Comparison of ENCODE assay signal across 20 cellular contexts in genomic region chr7:133354546-133355324, GRCh38.
A peak's percentile ranks its signal among the peaks of the same experiment; 100 is the strongest.
DNase-seq lines count a peak whose midpoint lies in the region; ATAC-seq and TF ChIP-seq lines count a peak whose summit lies in the region.
"Had no signal": no experiment of that assay in that cellular context is flagged by ENCODE, and none has a peak within 500 bp of the region (broad histone marks: within the 10 kb centered on the region; RNA-seq: fewer than 3 reads in every experiment).

No MANE protein-coding gene starts in this region.

- no peak overlapping the region for H3K4me2 ChIP-seq in mammary epithelial cell (ENCODE audit: insufficient read depth, low read depth, low read length)

- no peaks in the 10 kb centered on the region; the same call in 1 of the 2 replicates for H3K27me3 Mint-ChIP-seq in HFFc6 (ENCODE audit: insufficient read depth)
- H3K27me3 Mint-ChIP-seq: activated naive CD8-positive, alpha-beta T cell; stimulated activated memory B cell treated with anti-CD40 and anti-IgM and Interleukin-4, amounts not matched to agents 10 μg/mL and 1 μg/mL and 100 μg/mL, for 72 hours; T-cell had no signal

- peak overlapping the region; percentile 59; the same call in 1 of the 2 replicates for H3K4me3 Mint-ChIP-seq in HFFc6
- H3K4me3 Mint-ChIP-seq: activated CD8-positive, alpha-beta T cell treated with anti-CD3 and anti-CD28 coated beads, Interleukin-2, amount 10 ng/mL, durations not matched to agents 7 days and 5 days; activated naive CD8-positive, alpha-beta T cell; CD14-positive monocyte; nephron progenitor cell; stimulated activated memory B cell treated with anti-CD40 and anti-IgM and Interleukin-4, amounts not matched to agents 10 μg/mL and 1 μg/mL and 100 μg/mL, for 72 hours had no signal

- H3K27me3 ChIP-seq in A673 (replicated peaks; ENCODE audit: insufficient read depth, low read depth, low read length, poor library complexity) (no peaks in the 10 kb centered on the region), mammary epithelial cell (ENCODE audit: insufficient read depth, low read length) (no peaks in the 10 kb centered on the region), iPS-15b (ENCODE audit: control insufficient read depth, insufficient read depth, low read length) (no peaks in the 10 kb centered on the region), right atrium auricular region (no peaks in the 10 kb centered on the region)
- H3K27me3 ChIP-seq: dorsolateral prefrontal cortex, esophagus muscularis mucosa, tibial nerve had no signal

- WGBS in mammary epithelial cell (ENCODE audit: low coverage, missing lambda C conversion rate): 81% methylated on average over 5 of the region's 5 CpGs

- H3K79me2 ChIP-seq in mammary epithelial cell (ENCODE audit: insufficient read depth, low read length): peaks cover 32% of the 10 kb centered on the region

- no peak overlapping the region for H2AFZ ChIP-seq in mammary epithelial cell (ENCODE audit: low read depth, low read length)

- peak overlapping the region; percentile 72 for H3K27ac ChIP-seq in A673 (ENCODE audit: low read depth, low read length, poor library complexity, severe bottlenecking)
- H3K27ac ChIP-seq in mammary epithelial cell (ENCODE audit: insufficient read depth, low read depth, low read length): no peak overlapping the region
- no peak overlapping the region for H3K27ac ChIP-seq in right atrium auricular region
- H3K27ac ChIP-seq: dorsolateral prefrontal cortex, esophagus muscularis mucosa, tibial nerve, VCaP had no signal

- peaks cover 14% of the 10 kb centered on the region for H3K9me3 ChIP-seq in A673 (ENCODE audit: low read depth, low read length, poor library complexity, severe bottlenecking)
- no peaks in the 10 kb centered on the region for H3K9me3 ChIP-seq in mammary epithelial cell (replicated peaks; ENCODE audit: insufficient read depth, low read length)
- no peaks in the 10 kb centered on the region for H3K9me3 ChIP-seq in iPS-15b (ENCODE audit: control insufficient read depth, insufficient read depth, low read length)
- H3K9me3 ChIP-seq in right atrium auricular region: peaks cover 0 to 22% of the 10 kb centered on the region in 2 donors

- dilution Hi-C loops in mammary epithelial cell (cut with HindIII; ENCODE audit: low sequenced_read_pairs): no loop called here

- H3K36me3 ChIP-seq in A673 (ENCODE audit: insufficient read depth, low read length, poor library complexity, severe bottlenecking): no peaks in the 10 kb centered on the region
- H3K36me3 ChIP-seq in mammary epithelial cell (ENCODE audit: insufficient read depth, low read length): no peaks in the 10 kb centered on the region
- H3K36me3 ChIP-seq in iPS-15b (ENCODE audit: control insufficient read depth, insufficient read depth, low read length): no peaks in the 10 kb centered on the region
- H3K36me3 ChIP-seq in right atrium auricular region: no peaks in the 10 kb centered on the region

- in situ Hi-C loops in mammary epithelial cell (cut with MboI; ENCODE audit: low sequenced_read_pairs in 2 of 2): no loop called here

- peak overlapping the region; percentile 84 for H3K27ac Mint-ChIP-seq in HFFc6
- H3K27ac Mint-ChIP-seq: activated CD8-positive, alpha-beta T cell treated with anti-CD3 and anti-CD28 coated beads, Interleukin-2, amount 10 ng/mL, durations not matched to agents 7 days and 5 days; activated naive CD8-positive, alpha-beta T cell; nephron progenitor cell; stimulated activated memory B cell treated with anti-CD40 and anti-IgM and Interleukin-4, amounts not matched to agents 10 μg/mL and 1 μg/mL and 100 μg/mL, for 72 hours; T-cell had no signal

- DNase-seq in A673 (ENCODE audit: low spot score) (peak; percentile 17), HFFc6 (no peak), mammary epithelial cell (peak; percentile 29), NCI-H524 (lab: John Stamatoyannopoulos, UW) (no peak), right atrium auricular region (ENCODE audit: low spot score) (no peak)
- DNase-seq: activated CD8-positive, alpha-beta T cell treated with anti-CD3 and anti-CD28 coated beads, Interleukin-2, amount 10 ng/mL, durations not matched to agents 7 days and 5 days; DMS 273 treated with DMSO at 0.1 percent for 48 hours; dorsolateral prefrontal cortex; NCI-H446 treated with DMSO at 0.1 percent for 48 hours; nephron progenitor cell; T-cell had no signal

- H3K4me1 ChIP-seq in A673 (ENCODE audit: insufficient read depth, low read length, poor library complexity, severe bottlenecking) (peaks cover 36% of the 10 kb centered on the region), mammary epithelial cell (ENCODE audit: insufficient read depth, low read length) (peaks cover 3% of the 10 kb centered on the region), iPS-15b (ENCODE audit: control insufficient read depth, insufficient read depth, low read length) (peaks cover 20% of the 10 kb centered on the region), right atrium auricular region (peaks cover 0 to 8% of the 10 kb centered on the region in 2 donors)

- no peaks in the 10 kb centered on the region for H4K20me1 ChIP-seq in mammary epithelial cell (ENCODE audit: insufficient read depth, low read length)

- BruUV-seq in A673 (replicated peaks; lab: Mats Ljungman, UMichigan) (no TSS peak), mammary epithelial cell (replicated peaks; lab: Mats Ljungman, UMichigan) (no TSS peak)

- CTCF ChIA-PET in A673 (lab: Charles Lee) (no interaction called here), mammary epithelial cell (lab: Charles Lee; ENCODE audit: low non-redundant PET) (no interaction called here)

- ATAC-seq in HG03159 (IDR thresholded peaks at IDR 0.05; ENCODE audit: unreplicated experiment) (no peak), HG02798 (IDR thresholded peaks at IDR 0.05; ENCODE audit: poor library complexity, unreplicated experiment) (no peak)
- ATAC-seq: activated CD8-positive, alpha-beta T cell treated with anti-CD3 and anti-CD28 coated beads, Interleukin-2, amount 10 ng/mL, durations not matched to agents 7 days and 5 days; stimulated activated memory B cell treated with anti-CD40 and anti-IgM and Interleukin-4, amounts not matched to agents 10 μg/mL and 1 μg/mL and 100 μg/mL, for 72 hours; T-cell had no signal

- H3K4me3 ChIP-seq in A673 (ENCODE audit: low read depth, low read length, poor library complexity, severe bottlenecking) (no peak overlapping the region), mammary epithelial cell (replicated peaks in 1 of 3; ENCODE audit: insufficient read depth in 1 of 3, low read depth in 2 of 3, low read length in 3 of 3) (no peak overlapping the region), iPS-15b (ENCODE audit: low read depth, low read length) (no peak overlapping the region), right atrium auricular region (no peak overlapping the region)
- H3K4me3 ChIP-seq: dorsolateral prefrontal cortex, esophagus muscularis mucosa, tibial nerve had no signal

- H3K36me3 Mint-ChIP-seq in HFFc6 (ENCODE audit: low read depth): peaks cover 46% of the 10 kb centered on the region

- H3K4me1 Mint-ChIP-seq in HFFc6 (ENCODE audit: low read depth): peaks cover 49% of the 10 kb centered on the region
- H3K4me1 Mint-ChIP-seq: CD14-positive monocyte; nephron progenitor cell; stimulated activated memory B cell treated with anti-CD40 and anti-IgM and Interleukin-4, amounts not matched to agents 10 μg/mL and 1 μg/mL and 100 μg/mL, for 72 hours had no signal

- H3K9ac ChIP-seq in mammary epithelial cell (ENCODE audit: insufficient read depth, low read length): no peak overlapping the region
- H3K9ac ChIP-seq in iPS-15b (ENCODE audit: low read depth, low read length): peak overlapping the region; percentile 32

- intact Hi-C loops in A673 (cut with micrococcal nuclease; ENCODE audit: unreplicated experiment) (no loop called here), mammary epithelial cell (cut with micrococcal nuclease) (no loop called here)

- POLR2A ChIA-PET in A673 (lab: Charles Lee; ENCODE audit: low non-redundant PET): no interaction called here

- no peak for TF ChIP-seq CTCF in A673 (conservative IDR thresholded peaks at IDR 0.05; ENCODE audit: low read depth, low read length)
- TF ChIP-seq CTCF in HFFc6 (IDR thresholded peaks at IDR 0.05): no peak
- no peak for TF ChIP-seq CTCF in mammary epithelial cell (conservative IDR thresholded peaks at IDR 0.05 in 1 of 2, IDR thresholded peaks at IDR 0.05 in 1 of 2; ENCODE audit: extremely low read depth in 1 of 2, insufficient read depth in 1 of 2, low read depth in 1 of 2, low read length in 2 of 2)
- no peak for TF ChIP-seq CTCF in right atrium auricular region (IDR thresholded peaks at IDR 0.05)

- peaks cover 11% of the 10 kb centered on the region for H3K9me3 Mint-ChIP-seq in HFFc6

Comparison
In these comparisons a context has a peak if more than half of its experiments do, and no peak if none do; other contexts are left out.
1. DNase-seq: peak in A673 (single experiment) and mammary epithelial cell (single experiment); none in HFFc6 (single experiment), NCI-H524 (0 of 2) and right atrium auricular region (single experiment).